Comparison of ENCODE assay signal across 8 cellular contexts in genomic region chr20:63434599-63435378, GRCh38. TPM values are rescaled to one million over a fixed set of nuclear protein-coding genes. Genes with fewer than 3 reads are reported as not detected.
DNase-seq lines count a peak whose midpoint lies in the region; ATAC-seq and TF ChIP-seq lines count a peak whose summit lies in the region.

No MANE protein-coding gene starts in this region.

- intact Hi-C loops in testis (cut with DNase I; ENCODE audit: low total_unique reads), result no loop called here

- H3K27ac ChIP-seq in testis, result no peak overlapping the region

- H3K4me1 Mint-ChIP-seq in activated T-cell treated with anti-CD3 and anti-CD28 coated beads, Interleukin-2, amount 50 U/mL, for 72 hours (ENCODE audit: low read depth), result peaks cover 16% of the 10 kb centered on the region

- no peaks in the 10 kb centered on the region for H3K4me1 ChIP-seq in testis

- H3K4me3 ChIP-seq in fibroblast of pulmonary artery (replicated peaks; ENCODE audit: low read depth, low read length), result no peak overlapping the region
- H3K4me3 ChIP-seq in testis, result peak overlapping the region in 1 of 2 donors; percentile 3

- WGBS in testis, 2 donors, result 33 to 38% methylated on average over 30 to 33 of the region's 33 CpGs

- peak; percentile 68 to 76 for ATAC-seq in activated T-cell treated with anti-CD3 and anti-CD28 coated beads, Interleukin-2, amount 50 U/mL, for 72 hours (replicated peaks in 1 of 2)
- ATAC-seq in GM21786 (IDR thresholded peaks at IDR 0.05; ENCODE audit: unreplicated experiment), result no peak

- no peaks in the 10 kb centered on the region for H3K36me3 ChIP-seq in testis (ENCODE audit: low read depth, missing control alignments)

- H3K27ac Mint-ChIP-seq in activated T-cell treated with anti-CD3 and anti-CD28 coated beads, Interleukin-2, amount 50 U/mL, for 72 hours, result no peak overlapping the region

- no peak for TF ChIP-seq POLR2A in testis (IDR thresholded peaks at IDR 0.05)

- peaks cover 7% of the 10 kb centered on the region for H3K27me3 Mint-ChIP-seq in activated T-cell treated with anti-CD3 and anti-CD28 coated beads, Interleukin-2, amount 50 U/mL, for 72 hours (ENCODE audit: low read depth)

- H3K27me3 ChIP-seq in testis, result no peaks in the 10 kb centered on the region

- TF ChIP-seq CTCF in fibroblast of pulmonary artery (IDR thresholded peaks at IDR 0.05; ENCODE audit: low read length, missing control alignments) (peak; percentile 55), testis (IDR thresholded peaks at IDR 0.05) (peak; percentile 88 to 98 (median 89))

- H3K4me3 Mint-ChIP-seq in activated T-cell treated with anti-CD3 and anti-CD28 coated beads, Interleukin-2, amount 50 U/mL, for 72 hours, result peak overlapping the region; percentile 58 to 64

- H3K36me3 Mint-ChIP-seq in activated T-cell treated with anti-CD3 and anti-CD28 coated beads, Interleukin-2, amount 50 U/mL, for 72 hours (ENCODE audit: insufficient read depth in 2 of 2), result no peaks in the 10 kb centered on the region

- no peaks in the 10 kb centered on the region for H3K9me3 Mint-ChIP-seq in activated T-cell treated with anti-CD3 and anti-CD28 coated beads, Interleukin-2, amount 50 U/mL, for 72 hours

- DNase-seq in COLO829 (ENCODE audit: low spot score) (peak; percentile 95), HT-29 (ENCODE audit: low spot score) (peak; percentile 84), RKO (ENCODE audit: low spot score) (peak; percentile 83), fibroblast of pulmonary artery (ENCODE audit: low read depth) (peak; percentile 48), nucleus accumbens (lab: John Stamatoyannopoulos, UW) (peak in 48 of 56 donors; percentile 8 to 87 (median 54)), testis (peak; percentile 85)
- DNase-seq in activated T-cell treated with anti-CD3 and anti-CD28 coated beads, Interleukin-2, amount 50 U/mL, for 72 hours, result peak; percentile 81

- no peaks in the 10 kb centered on the region for H3K9me3 ChIP-seq in testis

RNA-seq across cellular contexts. Expression of gene KCNQ2, which starts 37.7 kb away (rescaled TPM):
- 0.08 and 0.13 TPM in 2 replicates for total RNA-seq in HT-29 (2014; rRNA removed; shearing (Covaris generic))
- under 1 TPM; 0.44 to 0.65 TPM for total RNA-seq in activated T-cell treated with anti-CD3 and anti-CD28 coated beads, Interleukin-2, amount 50 U/mL, for 72 hours
- 10 to 100 TPM; 49.2 to 60.9 TPM for total RNA-seq in testis
- polyA plus RNA-seq in testis (ENCODE audit: insufficient read depth, low read depth, low replicate concordance), result 36.2 TPM

Comparison
In these comparisons a context has a peak if more than half of its experiments do, and no peak if none do; other contexts are left out.
1. RNA of gene KCNQ2, which starts 37.7 kb away (total RNA-seq): 49.2 to 60.9 TPM in testis; 0.44 to 0.65 TPM in activated T-cell treated with anti-CD3 and anti-CD28 coated beads, Interleukin-2, amount 50 U/mL, for 72 hours and 0.08 to 0.13 TPM in HT-29; every median in the first group is over 10 times any median in the second.
2. Peak in every context shown above with its lines, with median percentiles within 50 percentile points of each other: DNase-seq.